18 cellular contexts compared by ENCODE assay signal in the genomic region with DNA sequence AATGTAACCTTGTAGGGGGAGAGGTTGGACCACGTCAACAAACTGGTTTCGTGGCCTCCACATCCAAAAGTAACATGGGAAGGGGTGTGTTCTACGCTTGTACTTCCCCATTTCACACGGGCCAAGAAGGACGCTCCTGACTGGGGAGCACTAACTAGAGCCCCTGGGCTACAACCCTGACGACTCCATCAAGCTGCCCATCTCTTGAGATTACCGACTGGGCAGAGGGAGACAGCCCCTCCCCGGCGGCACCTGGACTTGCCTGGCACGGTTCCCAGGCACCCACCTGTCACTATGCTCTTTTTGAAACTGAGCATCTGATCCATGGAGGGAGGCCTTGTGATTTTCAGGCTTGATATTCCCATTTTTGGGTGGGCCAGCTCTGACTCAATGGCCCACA.
"Had no signal": no experiment of that assay in that cellular context is flagged by ENCODE, and none has a peak within 500 bp of the region (broad histone marks: within the 10 kb centered on the region; RNA-seq: fewer than 3 reads in every experiment).

No MANE protein-coding gene starts in this region.

- H3K4me3 ChIP-seq: adrenal gland, coronary artery, heart right ventricle, mucosa of descending colon, testis had no signal

- H3K27me3 ChIP-seq: adrenal gland, testis had no signal

- H3K9me3 ChIP-seq: adrenal gland, heart right ventricle, mucosa of descending colon, testis had no signal

- H3K27ac ChIP-seq: adrenal gland, coronary artery, heart right ventricle, testis had no signal

- DNase-seq: activated B cell treated with CpG ODN at 0.5 μM for 24 hours; activated CD4-positive, alpha-beta T cell treated with anti-CD3 and anti-CD28 coated beads, Interleukin-2, amount 50 U/mL, for 1 hour; activated naive CD4-positive, alpha-beta T cell treated with anti-CD3 and anti-CD28 coated beads, Interleukin-2, amount 50 U/mL, for 16 hours; adrenal gland; caudate nucleus; effector CD4-positive, alpha-beta T cell; foreskin melanocyte; heart right ventricle; mammary epithelial cell; mucosa of descending colon; naive thymus-derived CD8-positive, alpha-beta T cell; stimulated activated CD4-positive, alpha-beta T cell treated with anti-CD3 and anti-CD28 coated beads, Interleukin-4, amount 100 ng/mL, for 1 hour; stimulated activated CD8-positive, alpha-beta memory T cell treated with anti-CD3 and anti-CD28 coated beads, Interleukin-4, amount 100 ng/mL, for 48 hours; testis had no signal

- H3K36me3 ChIP-seq: adrenal gland, heart right ventricle had no signal

- H3K36me3 Mint-ChIP-seq: naive thymus-derived CD8-positive, alpha-beta T cell had no signal

- H3K4me1 Mint-ChIP-seq: activated B cell treated with CpG ODN at 0.5 μM for 24 hours; naive thymus-derived CD8-positive, alpha-beta T cell had no signal

- H3K9me3 Mint-ChIP-seq: activated B cell treated with CpG ODN at 0.5 μM for 24 hours; activated T-helper 2 cell treated with anti-CD3 and anti-CD28 coated beads, Interferon-gamma antibody, Interleukin-2, Interleukin-4, amounts not matched to agents 10 μg/mL and 5 μg/mL and 100 μg/mL, durations not matched to agents 14 hours and 24 hours and 36 hours; naive thymus-derived CD8-positive, alpha-beta T cell; stimulated activated naive CD8-positive, alpha-beta T cell treated with anti-CD3 and anti-CD28 coated beads, Interleukin-15, Interleukin-2, amounts not matched to agents 100 ng/mL and 50 ng/mL, for 24 hours had no signal

- ATAC-seq: heart right ventricle; left lobe of liver; mucosa of descending colon; naive thymus-derived CD8-positive, alpha-beta T cell had no signal

- H3K4me1 ChIP-seq: adrenal gland, heart right ventricle, testis had no signal

- H3K27ac Mint-ChIP-seq: activated B cell treated with CpG ODN at 0.5 μM for 24 hours; activated T-helper 2 cell treated with anti-CD3 and anti-CD28 coated beads, Interferon-gamma antibody, Interleukin-2, Interleukin-4, amounts not matched to agents 10 μg/mL and 5 μg/mL and 100 μg/mL, durations not matched to agents 14 hours and 24 hours and 36 hours; naive thymus-derived CD8-positive, alpha-beta T cell; stimulated activated naive CD8-positive, alpha-beta T cell treated with anti-CD3 and anti-CD28 coated beads, Interleukin-15, Interleukin-2, amounts not matched to agents 100 ng/mL and 50 ng/mL, for 24 hours had no signal

- H3K4me3 Mint-ChIP-seq: activated B cell treated with CpG ODN at 0.5 μM for 24 hours; naive thymus-derived CD8-positive, alpha-beta T cell; stimulated activated naive CD8-positive, alpha-beta T cell treated with anti-CD3 and anti-CD28 coated beads, Interleukin-15, Interleukin-2, amounts not matched to agents 100 ng/mL and 50 ng/mL, for 24 hours had no signal
